ENCODE assay signal across 1 cellular context in genomic region chr5:31114817-31115216, GRCh38.
TF ChIP-seq lines count a peak whose summit lies in the region.

No MANE protein-coding gene starts in this region.

TF ChIP-seq in WTC11, 78 proteins besides CTCF, POLR2A, EP300 and RAD21 (continued from another document):
- TF ChIP-seq AR (CRISPR knock-in tag; IDR thresholded peaks at IDR 0.05) (no peak), NFYB (CRISPR knock-in tag; conservative IDR thresholded peaks at IDR 0.05; ENCODE audit: low read depth) (no peak)
TF ChIP-seq in WTC11: peak in this region for 0.
